ENCODE assay signal across 20 cellular contexts in genomic region chr17:50364061-50364458, GRCh38. TPM values are rescaled to one million over a fixed set of nuclear protein-coding genes. Genes with fewer than 3 reads are reported as not detected.
DNase-seq lines count a peak whose midpoint lies in the region; ATAC-seq and TF ChIP-seq lines count a peak whose summit lies in the region.
"Had no signal": no experiment of that assay in that cellular context is flagged by ENCODE, and none has a peak within 500 bp of the region (broad histone marks: within the 10 kb centered on the region; RNA-seq: fewer than 3 reads in every experiment).

No MANE protein-coding gene starts in this region.

- no peak overlapping the region for H2BK15ac ChIP-seq in neuronal stem cell (ENCODE audit: low read length)

- peak overlapping the region; percentile 12 for H3K4me2 ChIP-seq in neuronal stem cell (ENCODE audit: insufficient read depth, low read length, poor library complexity, severe bottlenecking)
- H3K4me2 ChIP-seq: BLaER1 had no signal

- no peaks in the 10 kb centered on the region for H3K9me3 ChIP-seq in ectodermal cell (ENCODE audit: control insufficient read depth, low read length)
- no peaks in the 10 kb centered on the region for H3K9me3 ChIP-seq in neuronal stem cell (replicated peaks in 1 of 2; ENCODE audit: control insufficient read depth in 2 of 2, insufficient read depth in 1 of 2, low read depth in 1 of 2, low read length in 2 of 2)
- H3K9me3 ChIP-seq: BLaER1, esophagus squamous epithelium, HAP-1, upper lobe of left lung had no signal

- no peak overlapping the region for H3K14ac ChIP-seq in neuronal stem cell (ENCODE audit: low read length)

- peak overlapping the region; percentile 70 for H3K23ac ChIP-seq in neuronal stem cell (ENCODE audit: low read depth, low read length, poor library complexity)

- H3K9ac ChIP-seq in neuronal stem cell (ENCODE audit: low read depth, low read length, poor library complexity) = peak overlapping the region; percentile 67
- H3K9ac ChIP-seq: BLaER1 had no signal

- H3K18ac ChIP-seq in neuronal stem cell (ENCODE audit: low read length) = no peak overlapping the region

- no peak overlapping the region for H2AK5ac ChIP-seq in neuronal stem cell (ENCODE audit: low read depth, low read length)

- no peak overlapping the region for H2BK5ac ChIP-seq in neuronal stem cell (ENCODE audit: low read length)

- no peak for DNase-seq in RWPE1 (ENCODE audit: low spot score)
- DNase-seq in neuronal stem cell (ENCODE audit: low spot score) = no peak
- DNase-seq in activated T-cell treated with anti-CD3 and anti-CD28 coated beads for 4 hours = no peak
- no peak for DNase-seq in NCI-H748 (lab: John Stamatoyannopoulos, UW; ENCODE audit: unreplicated experiment)
- no peak for DNase-seq in activated CD8-positive, alpha-beta memory T cell treated with anti-CD3 and anti-CD28 coated beads, Interleukin-2, amount 50 U/mL, for 48 hours
- DNase-seq: activated CD4-positive, CD25-positive, alpha-beta regulatory T cell treated with anti-CD3 and anti-CD28 coated beads, Interleukin-2, amount 50 U/mL, for 72 hours; effector memory CD8-positive, alpha-beta T cell; esophagus squamous epithelium; MV-4-11; NCI-H1694; NCI-H526; stimulated activated CD4-positive, alpha-beta T cell treated with anti-CD3 and anti-CD28 coated beads, Interleukin-12 subunit alpha, Interleukin-12 subunit beta, amount 100 ng/mL, for 4 hours; stimulated activated CD4-positive, alpha-beta T cell treated with anti-CD3 and anti-CD28 coated beads, Interleukin-4, amount 100 ng/mL, for 4 hours had no signal

- no peak overlapping the region for H4K91ac ChIP-seq in neuronal stem cell (ENCODE audit: low read depth, low read length, poor library complexity)

- TF ChIP-seq POLR2A in GM19193 (IDR thresholded peaks at IDR 0.05; ENCODE audit: extremely low read depth, insufficient read depth, insufficient read length) = peak; percentile 15

- H3K79me1 ChIP-seq in neuronal stem cell (ENCODE audit: low read depth, low read length) = no peaks in the 10 kb centered on the region

- H3K4me3 ChIP-seq in ectodermal cell (ENCODE audit: insufficient read depth, low read depth, low read length) (no peak overlapping the region), neuronal stem cell (ENCODE audit: low read length in 2 of 2) (no peak overlapping the region)
- H3K4me3 ChIP-seq: BLaER1, esophagus squamous epithelium, HAP-1, upper lobe of left lung had no signal

- no peak overlapping the region for H2AFZ ChIP-seq in neuronal stem cell (ENCODE audit: low read length)

- no peak for ATAC-seq in GM21576 (IDR thresholded peaks at IDR 0.05; ENCODE audit: unreplicated experiment)
- ATAC-seq: activated naive CD4-positive, alpha-beta T cell treated with anti-CD3 and anti-CD28 coated beads, Interleukin-2, amount 50 U/mL, for 72 hours; effector memory CD8-positive, alpha-beta T cell had no signal

- H3K4me1 ChIP-seq in ectodermal cell (ENCODE audit: control insufficient read depth, insufficient read depth, low read length) = peaks cover 29% of the 10 kb centered on the region
- peaks cover 20 to 35% of the 10 kb centered on the region in 2 donors for H3K4me1 ChIP-seq in neuronal stem cell (ENCODE audit: control insufficient read depth in 2 of 2, insufficient read depth in 1 of 2, low read depth in 1 of 2, low read length in 2 of 2)
- H3K4me1 ChIP-seq: HAP-1 had no signal

- TF ChIP-seq CTCF in RWPE1 (conservative IDR thresholded peaks at IDR 0.05; ENCODE audit: low read depth) = no peak

- 68 to 69% methylated on average over 4 of the region's 4 CpGs for WGBS in ectodermal cell, 2 experiments
- no CpG with 5 or more reads among the region's 4 CpGs for WGBS in neuronal stem cell (ENCODE audit: extremely low coverage in 2 of 2, insufficient read length in 2 of 2, insufficient replicate concordance in 1 of 2), 2 donors

- no peak overlapping the region for H2BK120ac ChIP-seq in neuronal stem cell (ENCODE audit: low read depth, low read length)

- POLR2A ChIA-PET in RWPE1 (lab: Yijun Ruan, JAX; ENCODE audit: low non-redundant PET) = no interaction called here

- H3K27me3 ChIP-seq in ectodermal cell (ENCODE audit: control insufficient read depth, insufficient read depth, low read length, poor library complexity, severe bottlenecking) (no peaks in the 10 kb centered on the region), neuronal stem cell (ENCODE audit: control insufficient read depth in 3 of 3, insufficient read depth in 3 of 3, low read depth in 1 of 3, low read length in 3 of 3) (no peaks in the 10 kb centered on the region)
- H3K27me3 ChIP-seq: BLaER1, esophagus squamous epithelium, upper lobe of left lung had no signal

- no peak overlapping the region for H3K4ac ChIP-seq in neuronal stem cell (ENCODE audit: low read length)

- no peak overlapping the region for H4K8ac ChIP-seq in neuronal stem cell (ENCODE audit: low read depth, low read length)

- H2BK12ac ChIP-seq in neuronal stem cell (ENCODE audit: low read length) = no peak overlapping the region

- CTCF ChIA-PET in RWPE1 (lab: Yijun Ruan, JAX) = no interaction called here

- peak overlapping the region; percentile 35 for H3K27ac ChIP-seq in RWPE1
- peak overlapping the region; percentile 36 for H3K27ac ChIP-seq in ectodermal cell (ENCODE audit: insufficient read depth, low read depth, low read length, poor library complexity, severe bottlenecking)
- H3K27ac ChIP-seq in neuronal stem cell (replicated peaks; ENCODE audit: low read length) = no peak overlapping the region
- H3K27ac ChIP-seq: BLaER1, esophagus squamous epithelium, upper lobe of left lung had no signal

- peaks cover 19% of the 10 kb centered on the region for H3K36me3 ChIP-seq in ectodermal cell (ENCODE audit: control insufficient read depth, insufficient read depth, low read length)
- peaks cover 23 to 58% of the 10 kb centered on the region in 2 donors for H3K36me3 ChIP-seq in neuronal stem cell (replicated peaks in 1 of 2; ENCODE audit: control insufficient read depth in 2 of 2, insufficient read depth in 2 of 2, low read length in 2 of 2)

RNA-seq across cellular contexts. Expression of gene MRPL27, which starts 8.9 kb away (rescaled TPM):
- 64.5 TPM for polyA plus RNA-seq in ectodermal cell (2013, experiment 1 of 4)
- 63.1 TPM for polyA plus RNA-seq in ectodermal cell (2013, experiment 2 of 4)
- 52.9 TPM for polyA plus RNA-seq in ectodermal cell (2013, experiment 3 of 4)
- 62.6 TPM for polyA plus RNA-seq in ectodermal cell (2013, experiment 4 of 4)
- 55.3 TPM for polyA plus RNA-seq in neuronal stem cell (2013, experiment 1 of 2)
- 54.4 TPM for polyA plus RNA-seq in neuronal stem cell (2013, experiment 2 of 2)

RNA-seq across cellular contexts. Expression of gene EME1, which starts 9.0 kb away (rescaled TPM):
- 29.6 TPM for polyA plus RNA-seq in ectodermal cell (2013, experiment 1 of 4)
- 24.3 TPM for polyA plus RNA-seq in ectodermal cell (2013, experiment 2 of 4)
- polyA plus RNA-seq in ectodermal cell (2013, experiment 3 of 4) = 24.2 TPM
- polyA plus RNA-seq in ectodermal cell (2013, experiment 4 of 4) = 28.7 TPM
- polyA plus RNA-seq in neuronal stem cell (2013, experiment 1 of 2) = 21.3 TPM
- polyA plus RNA-seq in neuronal stem cell (2013, experiment 2 of 2) = 21.0 TPM

RNA-seq across cellular contexts. Expression of gene XYLT2, which starts 18.1 kb away (rescaled TPM):
- polyA plus RNA-seq in ectodermal cell (2013, experiment 1 of 4) = 22.2 TPM
- 19.7 TPM for polyA plus RNA-seq in ectodermal cell (2013, experiment 2 of 4)
- 15.3 TPM for polyA plus RNA-seq in ectodermal cell (2013, experiment 3 of 4)
- polyA plus RNA-seq in ectodermal cell (2013, experiment 4 of 4) = 17.6 TPM
- 11.5 TPM for polyA plus RNA-seq in neuronal stem cell (2013, experiment 1 of 2)
- 12.2 TPM for polyA plus RNA-seq in neuronal stem cell (2013, experiment 2 of 2)

RNA-seq across cellular contexts. Expression of gene LRRC59, which starts 33.3 kb away (rescaled TPM):
- polyA plus RNA-seq in ectodermal cell (2013, experiment 1 of 4) = 79.7 TPM
- 81.7 TPM for polyA plus RNA-seq in ectodermal cell (2013, experiment 2 of 4)
- polyA plus RNA-seq in ectodermal cell (2013, experiment 3 of 4) = 64.3 TPM
- polyA plus RNA-seq in ectodermal cell (2013, experiment 4 of 4) = 65.3 TPM
- polyA plus RNA-seq in neuronal stem cell (2013, experiment 1 of 2) = 47.4 TPM
- 46.5 TPM for polyA plus RNA-seq in neuronal stem cell (2013, experiment 2 of 2)
